In the genomic region with DNA sequence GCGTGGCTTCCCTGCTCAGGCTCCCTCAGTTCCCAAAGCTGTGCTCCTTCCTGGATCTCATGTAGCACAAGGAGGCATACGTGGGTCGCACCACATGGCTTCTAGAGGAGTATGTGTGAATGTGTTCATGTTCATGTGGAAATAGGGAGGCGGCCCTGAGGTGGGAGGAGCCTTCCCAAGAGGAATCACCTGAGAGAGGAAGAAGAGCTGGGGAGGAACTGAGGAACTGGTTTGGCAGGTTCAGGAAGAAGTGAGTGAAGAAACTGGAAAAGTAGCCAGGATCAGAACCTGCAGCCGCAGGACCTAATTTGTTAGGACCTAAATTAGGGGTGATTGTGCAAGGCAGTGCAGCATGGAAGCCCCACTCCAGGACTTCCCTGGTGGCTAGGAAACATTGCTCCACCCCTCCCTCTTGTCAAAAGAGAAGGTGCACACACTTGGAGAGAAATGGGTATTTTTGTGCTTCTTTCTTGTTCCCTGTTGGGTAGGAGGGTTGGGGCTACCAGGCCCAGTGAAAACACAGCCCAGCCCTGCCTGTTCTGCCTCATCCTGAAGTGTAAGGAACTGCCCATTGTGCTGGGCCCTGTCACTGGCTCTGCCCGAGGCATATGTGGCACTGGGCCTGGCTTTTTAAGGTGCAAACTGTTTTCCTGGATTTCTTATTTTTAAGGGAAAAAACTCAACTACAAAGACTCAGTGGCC, we compare ENCODE assay signal across 10 cellular contexts. TPM values are rescaled to one million over a fixed set of nuclear protein-coding genes. Genes with fewer than 3 reads are reported as not detected.
A peak's percentile ranks its signal among the peaks of the same experiment; 100 is the strongest.
DNase-seq lines count a peak whose midpoint lies in the region; ATAC-seq and TF ChIP-seq lines count a peak whose summit lies in the region.
"Had no signal": no experiment of that assay in that cellular context is flagged by ENCODE, and none has a peak within 500 bp of the region (broad histone marks: within the 10 kb centered on the region; RNA-seq: fewer than 3 reads in every experiment).

No MANE protein-coding gene starts in this region.

- H3K27ac Mint-ChIP-seq in activated CD4-positive, alpha-beta T cell treated with anti-CD3 and anti-CD28 coated beads for 36 hours, result peak overlapping the region; percentile 17
- peak overlapping the region; percentile 87 for H3K27ac Mint-ChIP-seq in type B pancreatic cell

- TF ChIP-seq CTCF in coronary artery (IDR thresholded peaks at IDR 0.05) (no peak), mucosa of descending colon (IDR thresholded peaks at IDR 0.05) (no peak), type B pancreatic cell (conservative IDR thresholded peaks at IDR 0.05) (no peak)

- peak overlapping the region; percentile 89 to 93 for H3K27ac ChIP-seq in coronary artery

- peak; percentile 42 for ATAC-seq in activated CD4-positive, alpha-beta T cell treated with anti-CD3 and anti-CD28 coated beads for 36 hours
- peak; percentile 85 for ATAC-seq in mucosa of descending colon

- H3K4me1 Mint-ChIP-seq in activated CD4-positive, alpha-beta T cell treated with anti-CD3 and anti-CD28 coated beads for 36 hours, result peaks cover 55% of the 10 kb centered on the region
- H3K4me1 Mint-ChIP-seq in type B pancreatic cell (ENCODE audit: unreplicated experiment), result peaks cover 69% of the 10 kb centered on the region

- POLR2A ChIA-PET in activated CD4-positive, alpha-beta T cell treated with anti-CD3 and anti-CD28 coated beads for 36 hours (lab: Charles Lee), result no interaction called here

- CTCF ChIA-PET in activated CD4-positive, alpha-beta T cell treated with anti-CD3 and anti-CD28 coated beads for 36 hours (lab: Charles Lee), result interaction anchor here (1.0 to 2.1 kb wide), 3 partner anchors 8 to 74 kb away, joined by 3 to 13 read pairs (median 4); no protein-coding TSS in a partner anchor

- no peak overlapping the region for H3K4me3 Mint-ChIP-seq in activated CD4-positive, alpha-beta T cell treated with anti-CD3 and anti-CD28 coated beads for 36 hours
- peak overlapping the region; percentile 37 for H3K4me3 Mint-ChIP-seq in type B pancreatic cell

- no peaks in the 10 kb centered on the region for H3K36me3 ChIP-seq in mucosa of descending colon (ENCODE audit: low read depth)

- DNase-seq in activated CD4-positive, alpha-beta T cell treated with anti-CD3 and anti-CD28 coated beads for 36 hours, result no peak
- no peak for DNase-seq in activated CD4-positive, alpha-beta T cell treated with anti-CD3 and anti-CD28 coated beads for 4 hours
- DNase-seq in coronary artery (ENCODE audit: low spot score) (no peak), mucosa of descending colon (peak; percentile 75 to 82 (median 78)), type B pancreatic cell (ENCODE audit: extremely low spot score, unreplicated experiment) (no peak), D341Med (ENCODE audit: low spot score) (no peak), EL (no peak)
- DNase-seq in stimulated activated CD4-positive, alpha-beta T cell treated with anti-CD3 and anti-CD28 coated beads, Interleukin-4, amount 100 ng/mL, for 4 hours, result no peak
- DNase-seq: ACHN, midbrain had no signal

- intact Hi-C loops in activated CD4-positive, alpha-beta T cell treated with anti-CD3 and anti-CD28 coated beads for 36 hours (cut with DNase I, micrococcal nuclease), result no loop called here
- intact Hi-C loops in mucosa of descending colon (cut with DNase I, micrococcal nuclease), result no loop called here

- no peaks in the 10 kb centered on the region for H3K27me3 Mint-ChIP-seq in activated CD4-positive, alpha-beta T cell treated with anti-CD3 and anti-CD28 coated beads for 36 hours
- H3K27me3 Mint-ChIP-seq in type B pancreatic cell, result no peaks in the 10 kb centered on the region

- H3K36me3 Mint-ChIP-seq in activated CD4-positive, alpha-beta T cell treated with anti-CD3 and anti-CD28 coated beads for 36 hours (ENCODE audit: low read depth), result peaks cover 20% of the 10 kb centered on the region
- H3K36me3 Mint-ChIP-seq in type B pancreatic cell, result peaks cover 7% of the 10 kb centered on the region

- H3K9me3 ChIP-seq in mucosa of descending colon, result no peaks in the 10 kb centered on the region

- no peak overlapping the region for H3K4me3 ChIP-seq in coronary artery
- no peak overlapping the region for H3K4me3 ChIP-seq in mucosa of descending colon

- peaks cover 36% of the 10 kb centered on the region for H3K4me1 ChIP-seq in mucosa of descending colon (ENCODE audit: low read depth)

- H3K9me3 Mint-ChIP-seq in activated CD4-positive, alpha-beta T cell treated with anti-CD3 and anti-CD28 coated beads for 36 hours (ENCODE audit: low read depth), result no peaks in the 10 kb centered on the region
- peaks cover 6% of the 10 kb centered on the region for H3K9me3 Mint-ChIP-seq in type B pancreatic cell

RNA-seq across cellular contexts. Expression of gene SYNJ2, which starts 20.7 kb away (rescaled TPM):
- total RNA-seq in activated CD4-positive, alpha-beta T cell treated with anti-CD3 and anti-CD28 coated beads for 36 hours, result 10 to 100 TPM; 28.6 to 30.1 TPM
- total RNA-seq in mucosa of descending colon (10 to 100 TPM; 28.3 to 45.9 (median 39.6) TPM), type B pancreatic cell (ENCODE audit: low replicate concordance) (17.0 and 31.2 TPM in 2 replicates)

Comparison
In these comparisons a context has a peak if more than half of its experiments do, and no peak if none do; other contexts are left out.
1. DNase-seq: peak in mucosa of descending colon (3 of 3); none in activated CD4-positive, alpha-beta T cell treated with anti-CD3 and anti-CD28 coated beads for 36 hours (single experiment), activated CD4-positive, alpha-beta T cell treated with anti-CD3 and anti-CD28 coated beads for 4 hours (0 of 2), coronary artery (single experiment), type B pancreatic cell (single experiment), stimulated activated CD4-positive, alpha-beta T cell treated with anti-CD3 and anti-CD28 coated beads, Interleukin-4, amount 100 ng/mL, for 4 hours (0 of 2), D341Med (single experiment) and EL (single experiment).